Comparison of ENCODE assay signal across 31 cellular contexts in the genomic region with DNA sequence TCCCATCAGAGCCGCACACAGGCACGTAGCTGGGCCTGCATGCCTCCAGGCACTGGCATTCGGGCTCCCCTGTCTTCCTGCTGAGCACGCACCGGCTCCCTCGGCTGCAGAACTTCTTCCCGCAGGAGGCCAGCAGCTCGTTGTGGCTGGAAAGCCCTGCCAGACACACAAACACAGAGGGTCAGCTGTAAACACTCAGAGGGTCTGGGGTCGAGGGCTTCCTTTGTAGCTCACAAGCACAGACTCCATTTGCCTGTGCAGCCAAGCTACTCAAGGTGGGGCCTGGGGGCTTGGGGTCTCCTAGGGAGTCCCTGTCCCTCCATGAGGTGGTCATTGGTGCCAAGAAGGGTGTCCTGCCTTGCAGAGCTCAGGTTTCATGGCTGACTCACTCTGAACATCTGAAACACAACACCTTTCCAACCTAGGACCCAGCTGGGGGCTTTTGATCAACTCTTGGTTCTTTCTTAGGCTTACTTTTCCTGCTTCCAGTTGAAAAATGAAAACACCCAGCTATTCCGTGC.
DNase-seq lines count a peak whose midpoint lies in the region; ATAC-seq and TF ChIP-seq lines count a peak whose summit lies in the region.
"Had no signal": no experiment of that assay in that cellular context is flagged by ENCODE, and none has a peak within 500 bp of the region (broad histone marks: within the 10 kb centered on the region; RNA-seq: fewer than 3 reads in every experiment).

No MANE protein-coding gene starts in this region.

- TF ChIP-seq CTCF in H9 (conservative IDR thresholded peaks at IDR 0.05): no peak

- H3K27ac Mint-ChIP-seq in H9: no peak overlapping the region; a peak in 1 of 7 replicates
- no peak overlapping the region for H3K27ac Mint-ChIP-seq in activated CD4-positive, alpha-beta memory T cell treated with anti-CD3 and anti-CD28 coated beads for 36 hours
- H3K27ac Mint-ChIP-seq in naive thymus-derived CD4-positive, alpha-beta T cell: no peak overlapping the region
- H3K27ac Mint-ChIP-seq: B cell; CD4-positive, alpha-beta memory T cell; effector memory CD8-positive, alpha-beta T cell had no signal

- H3K9ac ChIP-seq in H9 (ENCODE audit: extremely low read depth, insufficient read length, low read length): no peak overlapping the region

- H3K27me3 ChIP-seq in H9 (ENCODE audit: insufficient read depth, low read length): no peaks in the 10 kb centered on the region
- no peaks in the 10 kb centered on the region for H3K27me3 ChIP-seq in naive thymus-derived CD4-positive, alpha-beta T cell (ENCODE audit: control insufficient read depth in 2 of 2, insufficient read depth in 2 of 2, low read length in 2 of 2)
- H3K27me3 ChIP-seq: right lobe of liver, tibial nerve had no signal

- CTCF ChIA-PET in activated CD4-positive, alpha-beta memory T cell treated with anti-CD3 and anti-CD28 coated beads for 36 hours (lab: Charles Lee): interaction anchor here (2.5 kb wide), 1 partner anchor 23 kb away, joined by 10 read pairs; no protein-coding TSS in a partner anchor
- CTCF ChIA-PET in naive thymus-derived CD4-positive, alpha-beta T cell (lab: Charles Lee): no interaction called here

- no peak overlapping the region for H2BK12ac ChIP-seq in H9 (ENCODE audit: insufficient read length, low read depth, low read length)

- H4K8ac ChIP-seq in H9 (replicated peaks; ENCODE audit: insufficient read length, low read depth, low read length): no peak overlapping the region

- H2AFZ ChIP-seq in H9 (ENCODE audit: low read length): no peak overlapping the region

- H3K18ac ChIP-seq in H9 (ENCODE audit: insufficient read length, low read depth, low read length): no peak overlapping the region

- no peak overlapping the region for H3T11ph ChIP-seq in H9 (ENCODE audit: low read length)

- peak; percentile 54 for DNase-seq in H9
- peak; percentile 40 for DNase-seq in NCI-H69 (lab: John Stamatoyannopoulos, UW)
- peak; percentile 6 for DNase-seq in mucosa of gallbladder (ENCODE audit: low spot score)
- DNase-seq in NCI-H2196 (lab: John Stamatoyannopoulos, UW; ENCODE audit: unreplicated experiment): no peak
- no peak for DNase-seq in activated CD4-positive, alpha-beta memory T cell treated with anti-CD3 and anti-CD28 coated beads for 36 hours
- DNase-seq in naive thymus-derived CD4-positive, alpha-beta T cell: no peak
- DNase-seq: ACHN; activated CD4-positive, alpha-beta T cell treated with anti-CD3 and anti-CD28 coated beads for 4 hours; activated T-cell treated with anti-CD3 and anti-CD28 coated beads, Interleukin-2, amount 50 U/mL, for 4 hours; caudate nucleus; CD4-positive, alpha-beta memory T cell; cortex of kidney; effector memory CD8-positive, alpha-beta T cell; foreskin keratinocyte; HCEC 1CT; Karpas-422; kidney glomerular epithelial cell; NCI-H1436; NCI-H2081; NCI-H226; NCI-H748 treated with DMSO at 0.1 percent for 48 hours; posterior cingulate gyrus; right lobe of liver; stimulated activated CD4-positive, alpha-beta T cell treated with anti-CD3 and anti-CD28 coated beads, Interleukin-4, amount 100 ng/mL, for 24 hours; T1000 had no signal

- no peak overlapping the region for H2AK5ac ChIP-seq in H9 (ENCODE audit: insufficient read length, low read length)

- no peaks in the 10 kb centered on the region; a peak in 1 of 5 replicates for H3K9me3 Mint-ChIP-seq in H9
- no peaks in the 10 kb centered on the region for H3K9me3 Mint-ChIP-seq in activated CD4-positive, alpha-beta memory T cell treated with anti-CD3 and anti-CD28 coated beads for 36 hours
- H3K9me3 Mint-ChIP-seq in naive thymus-derived CD4-positive, alpha-beta T cell: no peaks in the 10 kb centered on the region
- H3K9me3 Mint-ChIP-seq: activated T-cell treated with anti-CD3 and anti-CD28 coated beads, Interleukin-2, amount 50 U/mL, for 4 hours; CD4-positive, alpha-beta memory T cell; effector memory CD8-positive, alpha-beta T cell; neural crest cell had no signal

- intact Hi-C loops in activated CD4-positive, alpha-beta memory T cell treated with anti-CD3 and anti-CD28 coated beads for 36 hours (cut with micrococcal nuclease): no loop called here
- intact Hi-C loops in naive thymus-derived CD4-positive, alpha-beta T cell (cut with micrococcal nuclease): no loop called here

- H3K27me3 Mint-ChIP-seq in H9 (ENCODE audit: low read depth): no peaks in the 10 kb centered on the region
- no peaks in the 10 kb centered on the region for H3K27me3 Mint-ChIP-seq in activated CD4-positive, alpha-beta memory T cell treated with anti-CD3 and anti-CD28 coated beads for 36 hours
- peaks cover 0 to 5% (median 0%) of the 10 kb centered on the region in 5 donors for H3K27me3 Mint-ChIP-seq in naive thymus-derived CD4-positive, alpha-beta T cell
- H3K27me3 Mint-ChIP-seq: B cell had no signal

- H4K20me1 ChIP-seq in H9 (ENCODE audit: control insufficient read depth, insufficient read depth, insufficient read length): no peaks in the 10 kb centered on the region

- no peaks in the 10 kb centered on the region for H3K79me1 ChIP-seq in H9 (ENCODE audit: insufficient read depth, low read depth, low read length, poor library complexity, severe bottlenecking)

- H2BK15ac ChIP-seq in H9 (ENCODE audit: low read depth, low read length): no peak overlapping the region

- no peak overlapping the region for H3K4ac ChIP-seq in H9 (ENCODE audit: low read depth, low read length)

- no peak overlapping the region for H2BK120ac ChIP-seq in H9 (ENCODE audit: low read depth, low read length, poor library complexity, severe bottlenecking)

- no peak overlapping the region for H2BK5ac ChIP-seq in H9 (ENCODE audit: insufficient read length, low read length)

- H3K23ac ChIP-seq in H9 (ENCODE audit: insufficient read length, low read depth, low read length): no peak overlapping the region

- no peaks in the 10 kb centered on the region; the same call in none of the 2 replicates for H3K4me1 ChIP-seq in H9 (ENCODE audit: insufficient read depth, low read length)
- no peaks in the 10 kb centered on the region for H3K4me1 ChIP-seq in naive thymus-derived CD4-positive, alpha-beta T cell (ENCODE audit: control insufficient read depth in 2 of 2, insufficient read depth in 2 of 2, low read length in 2 of 2)
- H3K4me1 ChIP-seq: foreskin keratinocyte, right lobe of liver had no signal

- no CpG with 5 or more reads among the region's 10 CpGs for WGBS in H9 (ENCODE audit: extremely low coverage, insufficient read length, low lambda C conversion rate)

- H2BK20ac ChIP-seq in H9 (ENCODE audit: low read depth, low read length, poor library complexity, severe bottlenecking): no peak overlapping the region

- H3K23me2 ChIP-seq in H9 (ENCODE audit: insufficient read length, low read depth, low read length, poor library complexity, severe bottlenecking): no peaks in the 10 kb centered on the region

- H3K27ac ChIP-seq in H9 (ENCODE audit: insufficient read length, low read depth, low read length): no peak overlapping the region
- no peak overlapping the region for H3K27ac ChIP-seq in naive thymus-derived CD4-positive, alpha-beta T cell (ENCODE audit: low read depth, low read length)
- H3K27ac ChIP-seq: foreskin keratinocyte, right lobe of liver, tibial nerve, VCaP had no signal

- H3K36me3 Mint-ChIP-seq in H9 (ENCODE audit: insufficient read depth in 1 of 3, low read depth in 3 of 3): no peaks in the 10 kb centered on the region; a peak in 2 of 7 replicates
- H3K36me3 Mint-ChIP-seq in activated CD4-positive, alpha-beta memory T cell treated with anti-CD3 and anti-CD28 coated beads for 36 hours: no peaks in the 10 kb centered on the region
- H3K36me3 Mint-ChIP-seq in naive thymus-derived CD4-positive, alpha-beta T cell: no peaks in the 10 kb centered on the region
- H3K36me3 Mint-ChIP-seq: CD4-positive, alpha-beta memory T cell had no signal

- H4K5ac ChIP-seq in H9 (ENCODE audit: insufficient read length, low read depth, low read length): no peak overlapping the region

- peaks cover 44 to 55% of the 10 kb centered on the region in 2 experiments for H3K4me1 Mint-ChIP-seq in H9
- peaks cover 27% of the 10 kb centered on the region for H3K4me1 Mint-ChIP-seq in activated CD4-positive, alpha-beta memory T cell treated with anti-CD3 and anti-CD28 coated beads for 36 hours (ENCODE audit: low read depth)
- peaks cover 5 to 28% (median 24%) of the 10 kb centered on the region in 7 donors for H3K4me1 Mint-ChIP-seq in naive thymus-derived CD4-positive, alpha-beta T cell

- H3K36me3 ChIP-seq in naive thymus-derived CD4-positive, alpha-beta T cell (ENCODE audit: control insufficient read depth in 2 of 3, insufficient read depth in 3 of 3, low read length in 3 of 3): no peaks in the 10 kb centered on the region
- H3K36me3 ChIP-seq: right lobe of liver, tibial nerve had no signal

- ATAC-seq in esophagus mucosa (peak; percentile 29), GM21717 (IDR thresholded peaks at IDR 0.05; ENCODE audit: unreplicated experiment) (no peak)
- no peak for ATAC-seq in naive thymus-derived CD4-positive, alpha-beta T cell
- ATAC-seq: activated T-cell treated with anti-CD3 and anti-CD28 coated beads, Interleukin-2, amount 50 U/mL, for 4 hours; effector memory CD8-positive, alpha-beta T cell; foreskin keratinocyte had no signal

- H3K4me3 ChIP-seq in naive thymus-derived CD4-positive, alpha-beta T cell (ENCODE audit: low read length): no peak overlapping the region
- H3K4me3 ChIP-seq: right lobe of liver, tibial nerve had no signal

- no peaks in the 10 kb centered on the region for H3K79me2 ChIP-seq in H9 (ENCODE audit: insufficient read depth, low read length)

- POLR2A ChIA-PET in activated CD4-positive, alpha-beta memory T cell treated with anti-CD3 and anti-CD28 coated beads for 36 hours (lab: Charles Lee): no interaction called here
- POLR2A ChIA-PET in naive thymus-derived CD4-positive, alpha-beta T cell (lab: Charles Lee): no interaction called here

- no peak overlapping the region for H3K56ac ChIP-seq in H9 (ENCODE audit: insufficient read length, low read depth, low read length)

- no peak overlapping the region for H4K91ac ChIP-seq in H9 (ENCODE audit: insufficient read length, low read depth, low read length)

- no peak overlapping the region for H3K4me3 Mint-ChIP-seq in H9
- H3K4me3 Mint-ChIP-seq in activated CD4-positive, alpha-beta memory T cell treated with anti-CD3 and anti-CD28 coated beads for 36 hours: no peak overlapping the region
- no peak overlapping the region for H3K4me3 Mint-ChIP-seq in naive thymus-derived CD4-positive, alpha-beta T cell
- H3K4me3 Mint-ChIP-seq: activated T-cell treated with anti-CD3 and anti-CD28 coated beads, Interleukin-2, amount 50 U/mL, for 4 hours; B cell; CD4-positive, alpha-beta memory T cell; effector memory CD8-positive, alpha-beta T cell; neural crest cell had no signal

- H3K9me3 ChIP-seq in H9 (ENCODE audit: control insufficient read depth, low read depth, low read length): no peaks in the 10 kb centered on the region
- H3K9me3 ChIP-seq in naive thymus-derived CD4-positive, alpha-beta T cell (ENCODE audit: control insufficient read depth in 2 of 3, low read length in 3 of 3): no peaks in the 10 kb centered on the region
- H3K9me3 ChIP-seq: right lobe of liver, tibial nerve had no signal

- no peak overlapping the region; the same call in 1 of the 2 replicates for H3K14ac ChIP-seq in H9 (ENCODE audit: insufficient read depth, low read length)

- no peak overlapping the region for H3K4me2 ChIP-seq in H9 (ENCODE audit: insufficient read depth, insufficient read length, low read length)

Comparison
In these comparisons a context has a peak if more than half of its experiments do, and no peak if none do; other contexts are left out.
1. DNase-seq: peak in H9 (single experiment), NCI-H69 (single experiment) and mucosa of gallbladder (single experiment); none in NCI-H2196 (single experiment), activated CD4-positive, alpha-beta memory T cell treated with anti-CD3 and anti-CD28 coated beads for 36 hours (single experiment) and naive thymus-derived CD4-positive, alpha-beta T cell (0 of 9).